In genomic region chr2:231395188-231396057, GRCh38 we compare ENCODE assay signal across 8 cellular contexts. TPM values are rescaled to one million over a fixed set of nuclear protein-coding genes. Genes with fewer than 3 reads are reported as not detected.
DNase-seq lines count a peak whose midpoint lies in the region; ATAC-seq and TF ChIP-seq lines count a peak whose summit lies in the region.

TSS of gene B3GNT7 (plus strand) at chr2:231395710. CDS start at chr2:231395804, 94 bp downstream.

- H3K9me3 Mint-ChIP-seq in activated CD4-positive, alpha-beta T cell treated with anti-CD3 and anti-CD28 coated beads, Interleukin-2, amount 10 ng/mL, durations not matched to agents 7 days and 5 days, result no peaks in the 10 kb centered on the region
- H3K9me3 Mint-ChIP-seq in activated T-helper 2 cell treated with anti-CD3 and anti-CD28 coated beads, Interferon-gamma antibody, Interleukin-2, Interleukin-4, amounts not matched to agents 10 μg/mL and 5 μg/mL and 100 μg/mL, durations not matched to agents 14 hours and 24 hours and 36 hours, result no peaks in the 10 kb centered on the region

- H3K27me3 Mint-ChIP-seq in activated CD4-positive, alpha-beta T cell treated with anti-CD3 and anti-CD28 coated beads, Interleukin-2, amount 10 ng/mL, durations not matched to agents 7 days and 5 days, result peaks cover 25% of the 10 kb centered on the region
- H3K27me3 Mint-ChIP-seq in activated T-helper 2 cell treated with anti-CD3 and anti-CD28 coated beads, Interferon-gamma antibody, Interleukin-2, Interleukin-4, amounts not matched to agents 10 μg/mL and 5 μg/mL and 100 μg/mL, durations not matched to agents 14 hours and 24 hours and 36 hours (ENCODE audit: low read depth), result peaks cover 21% of the 10 kb centered on the region

- H3K36me3 Mint-ChIP-seq in activated CD4-positive, alpha-beta T cell treated with anti-CD3 and anti-CD28 coated beads, Interleukin-2, amount 10 ng/mL, durations not matched to agents 7 days and 5 days (ENCODE audit: low read depth), result peaks cover 2% of the 10 kb centered on the region
- H3K36me3 Mint-ChIP-seq in activated T-helper 2 cell treated with anti-CD3 and anti-CD28 coated beads, Interferon-gamma antibody, Interleukin-2, Interleukin-4, amounts not matched to agents 10 μg/mL and 5 μg/mL and 100 μg/mL, durations not matched to agents 14 hours and 24 hours and 36 hours (ENCODE audit: low read depth), result no peaks in the 10 kb centered on the region

- H3K4me3 ChIP-seq in kidney epithelial cell (ENCODE audit: low read depth, low read length), result peak within 1 kb of the TSS; percentile 42
- H3K4me3 ChIP-seq in transverse colon, result peak within 1 kb of the TSS; percentile 38 to 89 (median 81)

- no peak for DNase-seq in activated CD4-positive, alpha-beta T cell treated with anti-CD3 and anti-CD28 coated beads, Interleukin-2, amount 10 ng/mL, durations not matched to agents 7 days and 5 days
- DNase-seq in activated CD4-positive, alpha-beta T cell treated with anti-CD3 and anti-CD28 coated beads, Interleukin-2, amount 50 U/mL, for 48 hours, result no peak
- DNase-seq in activated T-helper 2 cell treated with anti-CD3 and anti-CD28 coated beads, Interferon-gamma antibody, Interleukin-2, Interleukin-4, amounts not matched to agents 10 μg/mL and 5 μg/mL and 100 μg/mL, durations not matched to agents 14 hours and 24 hours and 36 hours (ENCODE audit: low spot score), result no peak
- DNase-seq in kidney epithelial cell (ENCODE audit: low read depth), result no peak
- peak; percentile 68 for DNase-seq in transverse colon
- no peak for DNase-seq in effector CD4-positive, alpha-beta T cell
- DNase-seq in SKM-1 (lab: John Stamatoyannopoulos, UW; ENCODE audit: unreplicated experiment), result no peak

- WGBS in transverse colon (ENCODE audit: low coverage in 1 of 2), 2 donors, result 7 to 40% methylated on average over 2 to 40 of the region's 95 CpGs

- H3K4me1 ChIP-seq in transverse colon, result peaks cover 13 to 43% (median 32%) of the 10 kb centered on the region in 4 donors

- TF ChIP-seq CTCF in kidney epithelial cell (IDR thresholded peaks at IDR 0.05; ENCODE audit: insufficient read depth, low read length, poor library complexity, severe bottlenecking) (no peak), transverse colon (IDR thresholded peaks at IDR 0.05) (peak in 1 of 5 experiments; percentile 2)

- CTCF ChIA-PET in activated CD4-positive, alpha-beta T cell treated with anti-CD3 and anti-CD28 coated beads, Interleukin-2, amount 10 ng/mL, durations not matched to agents 7 days and 5 days (lab: Charles Lee), result no interaction called here

- no peak for ATAC-seq in HG02981 (IDR thresholded peaks at IDR 0.05; ENCODE audit: unreplicated experiment)

- intact Hi-C loops in activated T-helper 2 cell treated with anti-CD3 and anti-CD28 coated beads, Interferon-gamma antibody, Interleukin-2, Interleukin-4, amounts not matched to agents 10 μg/mL and 5 μg/mL and 100 μg/mL, durations not matched to agents 14 hours and 24 hours and 36 hours (cut with micrococcal nuclease), result no loop called here
- intact Hi-C loops in transverse colon (cut with DNase I; ENCODE audit: low total_unique reads), result loop anchor here (5.0 kb wide), 1 partner anchor 93 kb away; no protein-coding TSS in a partner anchor

- in situ Hi-C loops in transverse colon (cut with MboI; ENCODE audit: low pct_ligation_motif_present in 1 of 4, low pct_unique_long_range_greater_than_20kb in 1 of 4, low sequenced_read_pairs in 3 of 4), result no loop called here

- peaks cover 15% of the 10 kb centered on the region for H3K4me1 Mint-ChIP-seq in activated CD4-positive, alpha-beta T cell treated with anti-CD3 and anti-CD28 coated beads, Interleukin-2, amount 10 ng/mL, durations not matched to agents 7 days and 5 days
- H3K4me1 Mint-ChIP-seq in activated T-helper 2 cell treated with anti-CD3 and anti-CD28 coated beads, Interferon-gamma antibody, Interleukin-2, Interleukin-4, amounts not matched to agents 10 μg/mL and 5 μg/mL and 100 μg/mL, durations not matched to agents 14 hours and 24 hours and 36 hours (ENCODE audit: low read depth), result peaks cover 8% of the 10 kb centered on the region

- no peak for TF ChIP-seq POLR2A in transverse colon (IDR thresholded peaks at IDR 0.05)

- H3K9me3 ChIP-seq in transverse colon, result no peaks in the 10 kb centered on the region

- TF ChIP-seq EP300 in transverse colon (IDR thresholded peaks at IDR 0.05; ENCODE audit: low read depth), result no peak

- POLR2A ChIA-PET in activated CD4-positive, alpha-beta T cell treated with anti-CD3 and anti-CD28 coated beads, Interleukin-2, amount 10 ng/mL, durations not matched to agents 7 days and 5 days (lab: Charles Lee), result no interaction called here

- H3K27ac Mint-ChIP-seq in activated CD4-positive, alpha-beta T cell treated with anti-CD3 and anti-CD28 coated beads, Interleukin-2, amount 10 ng/mL, durations not matched to agents 7 days and 5 days, result no peak within 1 kb of the TSS
- H3K27ac Mint-ChIP-seq in activated T-helper 2 cell treated with anti-CD3 and anti-CD28 coated beads, Interferon-gamma antibody, Interleukin-2, Interleukin-4, amounts not matched to agents 10 μg/mL and 5 μg/mL and 100 μg/mL, durations not matched to agents 14 hours and 24 hours and 36 hours, result no peak within 1 kb of the TSS

- H3K27me3 ChIP-seq in kidney epithelial cell (ENCODE audit: control insufficient read depth, insufficient read depth, low read length) (peaks cover 11% of the 10 kb centered on the region), transverse colon (peaks cover 30% of the 10 kb centered on the region)

- H3K36me3 ChIP-seq in kidney epithelial cell (ENCODE audit: control insufficient read depth, insufficient read depth, low read length) (no peaks in the 10 kb centered on the region), transverse colon (no peaks in the 10 kb centered on the region)

- peak within 1 kb of the TSS; percentile 33 for H3K4me3 Mint-ChIP-seq in activated CD4-positive, alpha-beta T cell treated with anti-CD3 and anti-CD28 coated beads, Interleukin-2, amount 10 ng/mL, durations not matched to agents 7 days and 5 days
- H3K4me3 Mint-ChIP-seq in activated T-helper 2 cell treated with anti-CD3 and anti-CD28 coated beads, Interferon-gamma antibody, Interleukin-2, Interleukin-4, amounts not matched to agents 10 μg/mL and 5 μg/mL and 100 μg/mL, durations not matched to agents 14 hours and 24 hours and 36 hours (ENCODE audit: low read depth), result peak within 1 kb of the TSS; percentile 45

- H3K27ac ChIP-seq in transverse colon, result peak within 1 kb of the TSS; percentile 67 to 88 (median 84)

RNA-seq across cellular contexts. Expression of gene B3GNT7, which starts in this region (rescaled TPM):
- not detected for total RNA-seq in activated CD4-positive, alpha-beta T cell treated with anti-CD3 and anti-CD28 coated beads, Interleukin-2, amount 10 ng/mL, durations not matched to agents 7 days and 5 days
- total RNA-seq in activated T-helper 2 cell treated with anti-CD3 and anti-CD28 coated beads, Interferon-gamma antibody, Interleukin-2, Interleukin-4, amounts not matched to agents 10 μg/mL and 5 μg/mL and 100 μg/mL, durations not matched to agents 14 hours and 24 hours and 36 hours, result 0.05 and 0.09 TPM in 2 replicates
- 8.8 and 12.2 TPM in 2 replicates for total RNA-seq in kidney epithelial cell
- total RNA-seq in transverse colon, result 100 to 1,000 TPM in 1 of 4 donors, 10 to 100 TPM in 3; 41.8 to 113 (median 55.2) TPM
